Comparison of ENCODE assay signal across 36 cellular contexts in the genomic region with DNA sequence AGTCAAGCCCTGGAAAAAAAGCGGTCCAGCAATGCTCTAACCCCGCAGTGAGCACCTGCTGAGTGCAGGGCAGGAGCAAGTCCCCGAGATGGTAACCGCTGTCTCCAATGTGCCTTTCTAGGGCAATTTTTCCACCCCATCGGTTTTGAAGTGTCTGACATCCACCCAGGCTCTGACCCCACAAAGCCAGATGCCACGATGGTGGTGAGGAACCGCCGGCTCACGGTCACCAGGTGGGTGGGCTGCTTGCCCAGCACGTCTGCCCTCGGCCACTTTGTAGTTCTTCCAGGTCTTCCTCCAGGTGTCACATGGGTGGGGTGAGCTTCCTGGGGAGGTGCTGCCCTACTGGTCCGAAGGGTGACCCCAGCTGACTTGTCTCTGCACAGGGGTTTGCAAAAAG. TPM values are rescaled to one million over a fixed set of nuclear protein-coding genes. Genes with fewer than 3 reads are reported as not detected.
"Had no signal": no experiment of that assay in that cellular context is flagged by ENCODE, and none has a peak within 500 bp of the region (broad histone marks: within the 10 kb centered on the region; RNA-seq: fewer than 3 reads in every experiment).

No MANE protein-coding gene starts in this region.

- DNase-seq: activated B cell treated with CpG ODN at 0.5 μM for 24 hours; activated CD4-positive, alpha-beta T cell treated with anti-CD3 and anti-CD28 coated beads for 48 hours; activated CD4-positive, alpha-beta T cell treated with anti-CD3 and anti-CD28 coated beads, Interleukin-2, amount 50 U/mL, for 1 hour; activated CD4-positive, alpha-beta T cell treated with anti-CD3 and anti-CD28 coated beads, Interleukin-2, amount 50 U/mL, for 48 hours; activated CD8-positive, alpha-beta memory T cell treated with anti-CD3 and anti-CD28 coated beads for 24 hours; activated CD8-positive, alpha-beta T cell treated with anti-CD3 and anti-CD28 coated beads for 36 hours; activated effector memory CD4-positive, alpha-beta T cell treated with Interleukin-2 at 50 U/mL for 16 hours; activated gamma-delta T cell treated with Interleukin-2 at 50 U/mL for 16 hours; activated naive CD4-positive, alpha-beta T cell treated with anti-CD3 and anti-CD28 coated beads, Interleukin-2, amount 50 U/mL, for 16 hours; activated naive CD4-positive, alpha-beta T cell treated with Interleukin-2 at 50 U/mL for 16 hours; activated T-cell treated with anti-CD3 and anti-CD28 coated beads, Interleukin-2, amount 50 U/mL, for 4 hours; amniotic stem cell; anterior cingulate cortex; brain microvascular endothelial cell; dorsolateral prefrontal cortex; effector memory CD4-positive, alpha-beta T cell; esophagus squamous epithelium; foreskin melanocyte; T-helper 1 cell; T-helper 17 cell; T1000; WERI-Rb-1 had no signal

- H3K4me1 Mint-ChIP-seq: activated B cell treated with CpG ODN at 0.5 μM for 24 hours; activated T-helper 17 cell treated with anti-CD3 and anti-CD28 coated beads, Interleukin-2, amount 50 U/mL, for 72 hours; central memory CD8-positive, alpha-beta T cell had no signal

- H3K27me3 Mint-ChIP-seq: activated B cell treated with CpG ODN at 0.5 μM for 24 hours; activated CD8-positive, alpha-beta T cell treated with anti-CD3 and anti-CD28 coated beads for 36 hours; activated naive CD8-positive, alpha-beta T cell; activated T-helper 17 cell treated with anti-CD3 and anti-CD28 coated beads, Interleukin-2, amount 50 U/mL, for 72 hours; central memory CD8-positive, alpha-beta T cell had no signal

- H3K4me1 ChIP-seq: gastroesophageal sphincter had no signal

- H3K27ac Mint-ChIP-seq: activated B cell treated with CpG ODN at 0.5 μM for 24 hours; activated CD8-positive, alpha-beta T cell treated with anti-CD3 and anti-CD28 coated beads for 36 hours; activated naive CD8-positive, alpha-beta T cell; activated T-helper 17 cell treated with anti-CD3 and anti-CD28 coated beads, Interleukin-2, amount 50 U/mL, for 72 hours; dendritic cell treated with granulocyte-macrophage colony-stimulating factor and Interleukin-4, amounts not matched to agents 40 ng/mL and 50 ng/mL, for 4 days; T-helper 17 cell; T-helper 2 cell treated with Interferon-gamma antibody and Interleukin-4, amounts not matched to agents 5 μg/mL and 100 μg/mL, for 36 hours had no signal

- H3K4me3 ChIP-seq: coronary artery, dorsolateral prefrontal cortex, esophagus squamous epithelium, gastroesophageal sphincter had no signal

- H3K36me3 Mint-ChIP-seq: activated naive CD8-positive, alpha-beta T cell had no signal

- H3K36me3 ChIP-seq: brain microvascular endothelial cell, esophagus squamous epithelium, gastroesophageal sphincter, WERI-Rb-1 had no signal

- FAIRE-seq: astrocyte had no signal

- H3K9me3 ChIP-seq: esophagus squamous epithelium, gastroesophageal sphincter had no signal

- H3K4me3 Mint-ChIP-seq: activated B cell treated with CpG ODN at 0.5 μM for 24 hours; activated CD8-positive, alpha-beta T cell treated with anti-CD3 and anti-CD28 coated beads for 36 hours; activated naive CD8-positive, alpha-beta T cell; activated T-cell treated with anti-CD3 and anti-CD28 coated beads, Interleukin-2, amount 50 U/mL, for 4 hours; activated T-helper 17 cell treated with anti-CD3 and anti-CD28 coated beads, Interleukin-2, amount 50 U/mL, for 72 hours; central memory CD8-positive, alpha-beta T cell; dendritic cell treated with granulocyte-macrophage colony-stimulating factor and Interleukin-4, amounts not matched to agents 40 ng/mL and 50 ng/mL, for 4 days; T-helper 17 cell; T-helper 2 cell treated with Interferon-gamma antibody and Interleukin-4, amounts not matched to agents 5 μg/mL and 100 μg/mL, for 36 hours had no signal

- H3K27ac ChIP-seq: brain microvascular endothelial cell, coronary artery, dorsolateral prefrontal cortex, epithelial cell of prostate, esophagus squamous epithelium, gastroesophageal sphincter, WERI-Rb-1 had no signal

- H3K27me3 ChIP-seq: brain microvascular endothelial cell, dorsolateral prefrontal cortex, esophagus squamous epithelium, gastroesophageal sphincter had no signal

- H3K9me3 Mint-ChIP-seq: activated B cell treated with CpG ODN at 0.5 μM for 24 hours; activated CD8-positive, alpha-beta T cell treated with anti-CD3 and anti-CD28 coated beads for 36 hours; activated T-cell treated with anti-CD3 and anti-CD28 coated beads, Interleukin-2, amount 50 U/mL, for 4 hours; activated T-helper 17 cell treated with anti-CD3 and anti-CD28 coated beads, Interleukin-2, amount 50 U/mL, for 72 hours; central memory CD8-positive, alpha-beta T cell; dendritic cell treated with granulocyte-macrophage colony-stimulating factor and Interleukin-4, amounts not matched to agents 40 ng/mL and 50 ng/mL, for 4 days; T-helper 2 cell treated with Interferon-gamma antibody and Interleukin-4, amounts not matched to agents 5 μg/mL and 100 μg/mL, for 36 hours had no signal

- ATAC-seq: activated CD4-positive, CD25-positive, alpha-beta regulatory T cell treated with anti-CD3 and anti-CD28 coated beads, Interleukin-2, amount 50 U/mL, for 24 hours; activated CD8-positive, alpha-beta T cell treated with anti-CD3 and anti-CD28 coated beads for 36 hours; activated T-cell treated with anti-CD3 and anti-CD28 coated beads, Interleukin-2, amount 50 U/mL, for 4 hours; activated T-helper 17 cell treated with anti-CD3 and anti-CD28 coated beads, Interleukin-2, amount 50 U/mL, for 72 hours; gastroesophageal sphincter; T-helper 17 cell had no signal

RNA-seq across cellular contexts. Expression of a gene that starts 3.2 kb away (rescaled TPM):
- total RNA-seq: activated B cell treated with CpG ODN at 0.5 μM for 24 hours; activated CD8-positive, alpha-beta T cell treated with anti-CD3 and anti-CD28 coated beads for 36 hours; activated T-helper 17 cell treated with anti-CD3 and anti-CD28 coated beads, Interleukin-2, amount 50 U/mL, for 72 hours; bronchial epithelial cell; glomerular endothelial cell; T-helper 17 cell had no signal

RNA-seq across cellular contexts. Expression of a gene that starts 14.0 kb away (rescaled TPM):
- total RNA-seq: activated CD8-positive, alpha-beta T cell treated with anti-CD3 and anti-CD28 coated beads for 36 hours; activated T-helper 17 cell treated with anti-CD3 and anti-CD28 coated beads, Interleukin-2, amount 50 U/mL, for 72 hours; astrocyte; bronchial epithelial cell; esophagus squamous epithelium; fibroblast of lung; fibroblast of villous mesenchyme; gastroesophageal sphincter; glomerular endothelial cell; T-helper 17 cell had no signal

RNA-seq across cellular contexts. Expression of a gene that starts 43.4 kb away (rescaled TPM):
- total RNA-seq: activated CD8-positive, alpha-beta T cell treated with anti-CD3 and anti-CD28 coated beads for 36 hours; astrocyte; bronchial epithelial cell; fibroblast of lung; fibroblast of villous mesenchyme had no signal
